ENCODE assay signal across 1 cellular context in genomic region chr12:92899388-92900001, GRCh38.
A peak's percentile ranks its signal among the peaks of the same experiment; 100 is the strongest.
TF ChIP-seq lines count a peak whose summit lies in the region.

No MANE protein-coding gene starts in this region.

TF ChIP-seq in HepG2, 621 proteins besides CTCF, POLR2A, EP300 and RAD21 (continued from another document):
- TF ChIP-seq EHMT2 (IDR thresholded peaks at IDR 0.05; ENCODE audit: borderline replicate concordance, low read depth, low read length) (no peak), ARNT (IDR thresholded peaks at IDR 0.05) (no peak), PTBP1 (IDR thresholded peaks at IDR 0.05; ENCODE audit: low read depth, low read length, poor library complexity, severe bottlenecking) (no peak), ZMYM4 (CRISPR knock-in tag; IDR thresholded peaks at IDR 0.05) (0 out of 2 replicates have a peak, but pooled peaks have one; percentile 15), ARID5B (CRISPR knock-in tag; IDR thresholded peaks at IDR 0.05) (0 out of 2 replicates have a peak, but pooled peaks have one; percentile 38), ZNF570 (CRISPR knock-in tag; IDR thresholded peaks at IDR 0.05; ENCODE audit: borderline replicate concordance) (no peak), ZFX (CRISPR knock-in tag; IDR thresholded peaks at IDR 0.05; ENCODE audit: low read depth) (no peak), ATF7-NPFF (CRISPR knock-in tag; IDR thresholded peaks at IDR 0.05; ENCODE audit: low read depth) (no peak), FOSL1 (CRISPR knock-in tag; IDR thresholded peaks at IDR 0.05; ENCODE audit: borderline replicate concordance) (0 out of 2 replicates have a peak, but pooled peaks have one; percentile 7)
- TF ChIP-seq, protein P1, sequence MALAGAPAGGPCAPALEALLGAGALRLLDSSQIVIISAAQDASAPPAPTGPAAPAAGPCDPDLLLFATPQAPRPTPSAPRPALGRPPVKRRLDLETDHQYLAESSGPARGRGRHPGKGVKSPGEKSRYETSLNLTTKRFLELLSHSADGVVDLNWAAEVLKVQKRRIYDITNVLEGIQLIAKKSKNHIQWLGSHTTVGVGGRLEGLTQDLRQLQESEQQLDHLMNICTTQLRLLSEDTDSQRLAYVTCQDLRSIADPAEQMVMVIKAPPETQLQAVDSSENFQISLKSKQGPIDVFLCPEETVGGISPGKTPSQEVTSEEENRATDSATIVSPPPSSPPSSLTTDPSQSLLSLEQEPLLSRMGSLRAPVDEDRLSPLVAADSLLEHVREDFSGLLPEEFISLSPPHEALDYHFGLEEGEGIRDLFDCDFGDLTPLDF (CRISPR knock-in tag; IDR thresholded peaks at IDR 0.05): no peak
- TF ChIP-seq, protein P2, sequence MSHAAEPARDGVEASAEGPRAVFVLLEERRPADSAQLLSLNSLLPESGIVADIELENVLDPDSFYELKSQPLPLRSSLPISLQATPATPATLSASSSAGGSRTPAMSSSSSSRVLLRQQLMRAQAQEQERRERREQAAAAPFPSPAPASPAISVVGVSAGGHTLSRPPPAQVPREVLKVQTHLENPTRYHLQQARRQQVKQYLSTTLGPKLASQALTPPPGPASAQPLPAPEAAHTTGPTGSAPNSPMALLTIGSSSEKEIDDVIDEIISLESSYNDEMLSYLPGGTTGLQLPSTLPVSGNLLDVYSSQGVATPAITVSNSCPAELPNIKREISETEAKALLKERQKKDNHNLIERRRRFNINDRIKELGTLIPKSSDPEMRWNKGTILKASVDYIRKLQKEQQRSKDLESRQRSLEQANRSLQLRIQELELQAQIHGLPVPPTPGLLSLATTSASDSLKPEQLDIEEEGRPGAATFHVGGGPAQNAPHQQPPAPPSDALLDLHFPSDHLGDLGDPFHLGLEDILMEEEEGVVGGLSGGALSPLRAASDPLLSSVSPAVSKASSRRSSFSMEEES (CRISPR knock-in tag; IDR thresholded peaks at IDR 0.05): peak; percentile 81
